ENCODE assay signal across 4 cellular contexts in genomic region chr2:231856959-231857358, GRCh38.
"Had no signal": no experiment of that assay in that cellular context is flagged by ENCODE, and none has a peak within 500 bp of the region (broad histone marks: within the 10 kb centered on the region; RNA-seq: fewer than 3 reads in every experiment).

No MANE protein-coding gene starts in this region.

- H3K27ac Mint-ChIP-seq: GM23338 had no signal

- H3K4me3 Mint-ChIP-seq: GM23338, H9 had no signal

- H3K4me3 ChIP-seq: GM23338 had no signal

- H3K4me1 Mint-ChIP-seq: GM23338, H9 had no signal

- DNase-seq: H9, HCEC 1CT, IMR-90 had no signal
